In genomic region chr6:124965424-124965850, GRCh38 we compare ENCODE assay signal across 1 cellular context.
A peak's percentile ranks its signal among the peaks of the same experiment; 100 is the strongest.
TF ChIP-seq lines count a peak whose summit lies in the region.

No MANE protein-coding gene starts in this region.

TF ChIP-seq in HCT116, 20 proteins besides CTCF, POLR2A, EP300 and RAD21:
- peak; percentile 21; the same call in 1 of the 2 replicates for TF ChIP-seq JUND (IDR thresholded peaks at IDR 0.05)
- peak; percentile 28; the same call in 1 of the 2 replicates for TF ChIP-seq FOSL1 (IDR thresholded peaks at IDR 0.05; ENCODE audit: low read depth)
